ENCODE assay signal across 16 cellular contexts in the genomic region with DNA sequence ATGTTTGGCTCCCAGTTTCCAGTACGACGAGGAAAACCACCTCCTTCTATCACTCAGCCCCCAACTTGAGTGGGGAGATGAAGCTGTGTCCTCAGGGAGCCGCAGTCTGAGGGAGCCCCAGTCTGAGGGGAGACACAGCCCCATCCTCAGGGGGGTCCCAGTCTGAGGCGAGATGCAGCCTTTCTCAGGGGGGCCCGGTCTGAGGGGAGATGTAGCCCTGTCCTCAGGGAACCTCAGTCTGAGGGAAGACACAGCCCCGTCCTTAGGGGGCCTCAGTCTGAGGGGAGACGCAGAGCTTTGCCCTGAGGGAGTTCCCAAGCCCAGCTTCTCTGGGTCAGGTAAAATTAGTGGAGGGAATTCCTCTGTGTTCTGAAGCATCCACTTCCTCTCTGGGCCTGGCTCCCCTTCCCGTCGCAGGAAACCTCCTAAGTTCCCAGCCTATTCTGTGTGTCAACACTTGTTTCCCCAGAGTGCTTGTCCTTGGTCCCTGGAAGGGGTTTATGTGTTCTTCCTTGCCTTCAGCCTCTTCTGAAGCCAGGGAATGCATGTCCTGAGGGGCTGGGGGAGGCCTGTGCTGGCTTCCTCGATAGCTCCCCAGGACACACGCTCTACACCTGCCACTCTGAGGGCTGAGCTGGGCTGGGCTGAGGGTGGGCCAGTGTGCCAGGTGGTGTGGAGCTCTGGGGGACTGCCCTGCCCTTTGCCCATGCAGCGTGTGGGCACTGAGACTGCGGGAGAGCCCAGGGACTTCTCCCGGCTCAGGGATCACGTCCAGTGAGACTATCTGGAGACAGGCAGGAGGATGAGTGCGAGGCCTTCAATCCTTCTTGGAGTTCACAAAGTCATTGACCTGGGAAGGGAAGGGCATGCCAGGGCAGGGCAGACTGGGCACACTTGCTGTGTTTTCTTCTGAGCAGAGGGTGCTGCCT. TPM values are rescaled to one million over a fixed set of nuclear protein-coding genes. Genes with fewer than 3 reads are reported as not detected.
DNase-seq lines count a peak whose midpoint lies in the region; ATAC-seq, FAIRE-seq and TF ChIP-seq lines count a peak whose summit lies in the region.
"Had no signal": no experiment of that assay in that cellular context is flagged by ENCODE, and none has a peak within 500 bp of the region (broad histone marks: within the 10 kb centered on the region; RNA-seq: fewer than 3 reads in every experiment).

No MANE protein-coding gene starts in this region.

- FAIRE-seq in GM12891 (lab: Jason Lieb, UNC) = no peak
- no peak for FAIRE-seq in K562 (lab: Jason Lieb, UNC)
- no peak for FAIRE-seq in HepG2 (lab: Jason Lieb, UNC)
- FAIRE-seq: A204.1, G401.6, H54, RCC 7860 had no signal

- H3K27ac ChIP-seq in K562 (ENCODE audit: extremely low read depth, low read depth, low read length) = no peak overlapping the region
- H3K27ac ChIP-seq in HepG2 (ENCODE audit: extremely low read length, insufficient read depth, low read length) = no peak overlapping the region
- H3K27ac ChIP-seq: C4-2B had no signal

- H3K4me2 ChIP-seq in K562 (ENCODE audit: insufficient read depth, low read length) = no peak overlapping the region
- H3K4me2 ChIP-seq in HepG2 (ENCODE audit: low read depth, low read length) = no peak overlapping the region

- CTCF ChIA-PET in K562 (lab: Yijun Ruan, JAX; ENCODE audit: low intra/inter-chr PET ratio) = no interaction called here
- CTCF ChIA-PET in HepG2 (lab: Yijun Ruan, JAX; ENCODE audit: low intra/inter-chr PET ratio, low total read pairs) = no interaction called here

- H3K9me1 ChIP-seq in K562 (ENCODE audit: control insufficient read depth, insufficient read depth, low read length) = no peaks in the 10 kb centered on the region

- H3K9ac ChIP-seq in K562 (ENCODE audit: insufficient read depth in 1 of 2, low read depth in 2 of 2, low read length in 2 of 2) (peak overlapping the region in 1 of 2 experiments; percentile 52; a peak in 1 of 4 replicates), HepG2 (ENCODE audit: insufficient read depth, low read depth, low read length) (no peak overlapping the region)

- H2AFZ ChIP-seq in K562 (ENCODE audit: low read depth, low read length) = no peak overlapping the region
- H2AFZ ChIP-seq in HepG2 (ENCODE audit: low read length) = no peak overlapping the region

- H3K4me1 ChIP-seq in K562 (replicated peaks in 1 of 2; ENCODE audit: control insufficient read depth in 2 of 2, insufficient read depth in 2 of 2, low read length in 2 of 2) (peaks cover 11 to 17% of the 10 kb centered on the region in 2 experiments), HepG2 (ENCODE audit: insufficient read depth, low read length) (peaks cover 60% of the 10 kb centered on the region)

- no peak overlapping the region for H3K4me3 ChIP-seq in K562
- H3K4me3 ChIP-seq in HepG2 (replicated peaks in 1 of 3; ENCODE audit: insufficient read depth in 1 of 3, low read depth in 2 of 3, low read length in 3 of 3) = no peak overlapping the region; a peak in 1 of 6 replicates
- H3K4me3 ChIP-seq: MG63 had no signal

- POLR2A ChIA-PET in K562 (lab: Yijun Ruan, JAX) (interaction anchor here (0.6 to 2.0 kb wide), 9 partner anchors 10 to 1859 kb away, joined by 3 to 7 read pairs (median 4); no protein-coding TSS in a partner anchor), HepG2 (lab: Yijun Ruan, JAX) (interaction anchor here (1.8 to 3.8 kb wide), 4 partner anchors 19 to 56 kb away, joined by 7 to 19 read pairs (median 11); a partner anchor contains a TSS)

- H3K79me2 ChIP-seq in K562 (ENCODE audit: control insufficient read depth, insufficient read depth, low read length) (no peaks in the 10 kb centered on the region), HepG2 (ENCODE audit: insufficient read depth, low read length) (no peaks in the 10 kb centered on the region)

- no peak for DNase-seq in GM12891 (ENCODE audit: insufficient read length, low spot score)
- DNase-seq in K562 (ENCODE audit: extremely low read depth in 1 of 4, low spot score in 3 of 4) = no peak
- DNase-seq in HepG2 (ENCODE audit: low spot score) = no peak
- DNase-seq in sciatic nerve (ENCODE audit: low spot score) = no peak
- no peak for DNase-seq in posterior vena cava (ENCODE audit: low spot score)
- DNase-seq in activated CD4-positive, CD25-positive, alpha-beta regulatory T cell treated with anti-CD3 and anti-CD28 coated beads, Interleukin-2, amount 50 U/mL, for 72 hours = no peak
- no peak for DNase-seq in H4 (ENCODE audit: low spot score)
- DNase-seq in NCI-H1694 (lab: John Stamatoyannopoulos, UW) = no peak
- DNase-seq: MG63, NCI-H2171, NCI-H774 had no signal

- H3K27me3 ChIP-seq in K562 (ENCODE audit: control insufficient read depth in 2 of 2, insufficient read depth in 2 of 2, low read length in 2 of 2) (peaks cover 0 to 4% of the 10 kb centered on the region in 2 experiments; a peak in 2 of 5 replicates), HepG2 (ENCODE audit: control insufficient read depth in 1 of 2, insufficient read depth in 2 of 2, low read length in 2 of 2) (peaks cover 2 to 32% of the 10 kb centered on the region in 2 experiments; a peak in 3 of 5 replicates)
- H3K27me3 ChIP-seq: MG63 had no signal

- H4K20me1 ChIP-seq in K562 (replicated peaks; ENCODE audit: control insufficient read depth, insufficient read depth, low read length) (no peaks in the 10 kb centered on the region), HepG2 (ENCODE audit: insufficient read depth, low read length) (no peaks in the 10 kb centered on the region)

- no peaks in the 10 kb centered on the region for H3K9me3 ChIP-seq in K562 (replicated peaks; ENCODE audit: control insufficient read depth, insufficient read depth, low read depth, low read length)
- no peaks in the 10 kb centered on the region for H3K9me3 ChIP-seq in HepG2 (ENCODE audit: low read length)
- H3K9me3 ChIP-seq: MG63 had no signal

- ATAC-seq in K562 (no peak; the same call in 2 of the 3 replicates), HepG2 (no peak), sciatic nerve (peak; percentile 16)

- in situ Hi-C loops in K562 (cut with MboI) = no loop called here
- in situ Hi-C loops in HepG2 (cut with HindIII; ENCODE audit: extremely low pct_ligation_motif_present, low pct_unique_long_range_greater_than_20kb) = no loop called here

- TF ChIP-seq POLR2A in GM12891 (IDR thresholded peaks at IDR 0.05; ENCODE audit: low read depth, low read length) (no peak), K562 (conservative IDR thresholded peaks at IDR 0.05) (no peak), HepG2 (IDR thresholded peaks at IDR 0.05; ENCODE audit: insufficient read depth in 1 of 2, low read depth in 2 of 2, low read length in 2 of 2) (no peak)

- BruUV-seq in K562 (replicated peaks; lab: Mats Ljungman, UMichigan) = no TSS peak
- BruUV-seq in HepG2 (replicated peaks; lab: Mats Ljungman, UMichigan) = no TSS peak

- TF ChIP-seq CTCF in K562 (IDR thresholded peaks at IDR 0.05 in 2 of 3, conservative IDR thresholded peaks at IDR 0.05 in 1 of 3; ENCODE audit: insufficient read depth in 2 of 3, low read depth in 1 of 3, low read length in 3 of 3) (no peak), HepG2 (CRISPR knock-in tag; IDR thresholded peaks at IDR 0.05) (no peak)

- intact Hi-C loops in K562 (cut with micrococcal nuclease) = no loop called here
- intact Hi-C loops in HepG2 (cut with micrococcal nuclease; ENCODE audit: unreplicated experiment) = no loop called here
- intact Hi-C loops in sciatic nerve (cut with DNase I) = no loop called here
- intact Hi-C loops in posterior vena cava (cut with DNase I) = no loop called here

- WGBS in K562 (ENCODE audit: insufficient coverage, low coverage, missing lambda C conversion rate) = 45% methylated on average over 16 of the region's 16 CpGs
- 56% methylated on average over 12 of the region's 16 CpGs for WGBS in HepG2 (ENCODE audit: low lambda C conversion rate)

- TF ChIP-seq EP300 in K562 (IDR thresholded peaks at IDR 0.05; ENCODE audit: low read length) (no peak), HepG2 (IDR thresholded peaks at IDR 0.05; ENCODE audit: low read depth in 2 of 2, low read length in 2 of 2) (no peak), HepG2 (CRISPR knock-in tag; IDR thresholded peaks at IDR 0.05; ENCODE audit: borderline replicate concordance) (no peak)

- H3K36me3 ChIP-seq in K562 (ENCODE audit: control insufficient read depth, insufficient read depth, low read length) (no peaks in the 10 kb centered on the region), HepG2 (replicated peaks in 1 of 2; ENCODE audit: control insufficient read depth in 1 of 2, insufficient read depth in 2 of 2, low read length in 2 of 2) (no peaks in the 10 kb centered on the region)
- H3K36me3 ChIP-seq: MG63 had no signal

- TF ChIP-seq RAD21 in K562 (CRISPR knock-in tag; conservative IDR thresholded peaks at IDR 0.05 in 1 of 2, IDR thresholded peaks at IDR 0.05 in 1 of 2) (no peak), HepG2 (CRISPR knock-in tag; IDR thresholded peaks at IDR 0.05) (no peak)

RNA-seq across cellular contexts. Expression of a gene that starts 55.4 kb away (rescaled TPM):
- polyA plus RNA-seq in GM12891 (2012; ENCODE audit: low read depth, missing spikeins) = 29.7 TPM
- 511 and 945 TPM in 2 replicates for total RNA-seq in K562 (2011; cell fraction: chromatin; rRNA removed; ENCODE audit: low replicate concordance)
- 536 and 553 TPM in 2 replicates for total RNA-seq in K562 (2011; cell fraction: nucleolus; rRNA removed)
- total RNA-seq in K562 (2011; cell fraction: nucleoplasm; rRNA removed) = 559 and 592 TPM in 2 replicates
- total RNA-seq in K562 (2014; rRNA removed) (124 and 144 TPM in 2 replicates), K562 (2014; rRNA removed; fragmentation: Illumina TruSeq; extraction: Trizol) (66.5 and 70.7 TPM in 2 replicates), K562 (2015; rRNA removed; fragmentation: Illumina TruSeq; extraction: Trizol) (25.8 and 27.0 TPM in 2 replicates), K562 (2021) (131 and 159 TPM in 2 replicates), HepG2 (2016; rRNA removed; fragmentation: Illumina TruSeq; extraction: Trizol) (34.1 and 68.1 TPM in 2 replicates), sciatic nerve (155 TPM), posterior vena cava (10 to 100 TPM; 88.4 to 91.7 TPM)
- polyA plus RNA-seq in K562 (2011; rRNA removed) (271 and 467 TPM in 2 replicates), K562 (2014; fragmentation: Illumina TruSeq; extraction: Trizol) (134 and 172 TPM in 2 replicates), K562 (2014; fragmentation: Nextera tagmentation; extraction: Ambion mirVana) (10 to 100 TPM; 14.0 to 16.0 TPM), K562 (2014; rRNA removed) (179 and 182 TPM in 2 replicates), HepG2 (2011; rRNA removed) (629 and 1,104 TPM in 2 replicates)
- polyA plus RNA-seq in K562 (2011; cell fraction: cytosol; rRNA removed) = 222 and 346 TPM in 2 replicates
- 1,880 and 1,961 TPM in 2 replicates for polyA plus RNA-seq in K562 (2011; cell fraction: nucleus; rRNA removed)
- polyA plus RNA-seq in K562 (2012) = 112 and 555 TPM in 2 replicates
- 359 and 374 TPM in 2 replicates for polyA minus RNA-seq in K562 (2011; rRNA and poly(A)+ RNA removed)
- polyA minus RNA-seq in K562 (2011; cell fraction: cytosol; rRNA and poly(A)+ RNA removed) = 79.8 and 123 TPM in 2 replicates
- polyA minus RNA-seq in K562 (2011; cell fraction: nucleus; rRNA and poly(A)+ RNA removed) = 310 and 397 TPM in 2 replicates
- total RNA-seq in HepG2 (2016; cell fraction: cytosol; rRNA removed; fragmentation: Illumina TruSeq; extraction: Trizol; ENCODE audit: low read depth) = 13.4 and 14.2 TPM in 2 replicates
- 26.8 and 72.7 TPM in 2 replicates for total RNA-seq in HepG2 (2016; cell fraction: insoluble cytoplasmic fraction; rRNA removed; fragmentation: Illumina TruSeq; extraction: Trizol)
- total RNA-seq in HepG2 (2016; cell fraction: membrane; rRNA removed; fragmentation: Illumina TruSeq; extraction: Trizol) = 33.1 and 34.4 TPM in 2 replicates
- 81.5 and 95.8 TPM in 2 replicates for total RNA-seq in HepG2 (2016; cell fraction: nucleus; rRNA removed; fragmentation: Illumina TruSeq; extraction: Trizol)
- polyA plus RNA-seq in HepG2 (2011; cell fraction: cytosol; rRNA removed) = 292 and 298 TPM in 2 replicates
- polyA plus RNA-seq in HepG2 (2011; cell fraction: nucleus; rRNA removed) = 3,652 and 4,474 TPM in 2 replicates
- polyA plus RNA-seq in HepG2 (2012) = 463 and 546 TPM in 2 replicates
- polyA plus RNA-seq in HepG2 (2016; cell fraction: cytosol; fragmentation: Illumina TruSeq; extraction: Trizol; ENCODE audit: low read depth) = 9.2 and 10.7 TPM in 2 replicates
- polyA plus RNA-seq in HepG2 (2016; cell fraction: insoluble cytoplasmic fraction; fragmentation: Illumina TruSeq; extraction: Trizol; ENCODE audit: low read depth) = 34.1 and 41.6 TPM in 2 replicates
- polyA plus RNA-seq in HepG2 (2016; cell fraction: membrane; fragmentation: Illumina TruSeq; extraction: Trizol; ENCODE audit: low read depth) = 24.8 and 25.3 TPM in 2 replicates
- 253 and 267 TPM in 2 replicates for polyA plus RNA-seq in HepG2 (2016; cell fraction: nucleus; fragmentation: Illumina TruSeq; extraction: Trizol; ENCODE audit: insufficient read depth, low read depth)
- polyA minus RNA-seq in HepG2 (2011; rRNA and poly(A)+ RNA removed; ENCODE audit: low replicate concordance) = 238 and 645 TPM in 2 replicates
- polyA minus RNA-seq in HepG2 (2011; cell fraction: cytosol; rRNA and poly(A)+ RNA removed) = 122 and 136 TPM in 2 replicates
- 312 and 405 TPM in 2 replicates for polyA minus RNA-seq in HepG2 (2011; cell fraction: nucleus; rRNA and poly(A)+ RNA removed)
- 46.8 and 55.6 TPM in 2 replicates for total RNA-seq in H4 (2014; rRNA removed; shearing (Covaris generic))
